ENCODE assay signal across 2 cellular contexts in the genomic region with DNA sequence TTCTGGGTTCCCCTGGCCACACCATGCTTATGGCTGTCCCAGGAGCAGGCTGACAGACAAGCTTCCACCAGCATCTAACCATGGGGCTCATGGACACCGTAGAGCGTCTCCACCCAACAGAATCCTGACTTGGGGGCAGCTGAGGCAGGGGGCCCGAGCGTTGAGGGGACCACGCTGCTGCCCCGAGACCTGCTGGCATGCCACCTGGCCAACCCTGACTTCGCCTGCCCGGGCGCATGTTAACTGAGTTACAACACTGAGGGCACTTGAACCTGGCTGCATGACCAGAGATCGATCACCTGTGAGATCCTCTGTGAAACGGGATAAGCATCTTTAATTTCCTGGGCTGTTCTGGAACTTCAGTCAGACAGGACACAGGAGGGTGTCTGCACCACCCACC.
TF ChIP-seq lines count a peak whose summit lies in the region.

No MANE protein-coding gene starts in this region.

TF ChIP-seq in HCT116, 20 proteins besides CTCF, POLR2A, EP300 and RAD21:
- no peak for TF ChIP-seq ZNF274 (IDR thresholded peaks at IDR 0.05; ENCODE audit: low read depth, low read length)
- no peak for TF ChIP-seq CEBPB (IDR thresholded peaks at IDR 0.05; ENCODE audit: low read depth)
- no peak for TF ChIP-seq YY1 (IDR thresholded peaks at IDR 0.05; ENCODE audit: extremely low read depth, insufficient replicate concordance, low read depth, low read length)
- TF ChIP-seq CBX3 (IDR thresholded peaks at IDR 0.05; ENCODE audit: low read depth): no peak
- TF ChIP-seq ZFX (IDR thresholded peaks at IDR 0.05): no peak
TF ChIP-seq in HCT116: peak in this region for 0.

TF ChIP-seq in GM12891, 5 proteins besides CTCF, POLR2A, EP300 and RAD21:
- TF ChIP-seq POLR2AphosphoS5 (IDR thresholded peaks at IDR 0.05; ENCODE audit: low read depth, low read length) (no peak), SPI1 (IDR thresholded peaks at IDR 0.05; ENCODE audit: low read depth, low read length) (no peak), TAF1 (IDR thresholded peaks at IDR 0.05; ENCODE audit: low read depth, low read length) (no peak), POU2F2 (IDR thresholded peaks at IDR 0.05; ENCODE audit: low read depth, low read length) (no peak), PAX5 (IDR thresholded peaks at IDR 0.05; ENCODE audit: insufficient read depth, low read length, severe bottlenecking) (no peak)
